In the genomic region with DNA sequence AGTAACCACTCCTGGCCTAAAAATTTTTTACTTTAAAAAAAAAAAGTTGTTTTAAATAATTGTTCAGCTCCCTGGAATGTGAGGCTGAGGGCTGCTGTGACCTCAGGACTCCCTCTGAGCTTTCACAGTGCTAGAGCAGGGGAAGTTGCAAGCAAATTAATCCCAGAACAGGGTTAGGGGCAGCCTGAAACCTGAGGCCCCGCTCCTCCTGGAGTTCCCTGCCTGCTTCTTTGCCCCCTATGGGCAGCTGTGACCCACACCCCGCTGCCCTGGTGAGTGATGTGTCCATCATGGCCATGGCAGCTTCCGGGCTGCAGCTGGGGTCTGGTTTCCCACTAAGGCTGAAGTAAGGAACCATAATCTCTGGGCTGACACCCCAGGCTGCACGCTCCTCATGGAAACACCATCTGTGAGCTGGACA, we compare ENCODE assay signal across 1 cellular context.
TF ChIP-seq lines count a peak whose summit lies in the region.

No MANE protein-coding gene starts in this region.

TF ChIP-seq in GM23338, 12 proteins besides CTCF, POLR2A, EP300 and RAD21 (continued from another document):
- TF ChIP-seq, protein P1, sequence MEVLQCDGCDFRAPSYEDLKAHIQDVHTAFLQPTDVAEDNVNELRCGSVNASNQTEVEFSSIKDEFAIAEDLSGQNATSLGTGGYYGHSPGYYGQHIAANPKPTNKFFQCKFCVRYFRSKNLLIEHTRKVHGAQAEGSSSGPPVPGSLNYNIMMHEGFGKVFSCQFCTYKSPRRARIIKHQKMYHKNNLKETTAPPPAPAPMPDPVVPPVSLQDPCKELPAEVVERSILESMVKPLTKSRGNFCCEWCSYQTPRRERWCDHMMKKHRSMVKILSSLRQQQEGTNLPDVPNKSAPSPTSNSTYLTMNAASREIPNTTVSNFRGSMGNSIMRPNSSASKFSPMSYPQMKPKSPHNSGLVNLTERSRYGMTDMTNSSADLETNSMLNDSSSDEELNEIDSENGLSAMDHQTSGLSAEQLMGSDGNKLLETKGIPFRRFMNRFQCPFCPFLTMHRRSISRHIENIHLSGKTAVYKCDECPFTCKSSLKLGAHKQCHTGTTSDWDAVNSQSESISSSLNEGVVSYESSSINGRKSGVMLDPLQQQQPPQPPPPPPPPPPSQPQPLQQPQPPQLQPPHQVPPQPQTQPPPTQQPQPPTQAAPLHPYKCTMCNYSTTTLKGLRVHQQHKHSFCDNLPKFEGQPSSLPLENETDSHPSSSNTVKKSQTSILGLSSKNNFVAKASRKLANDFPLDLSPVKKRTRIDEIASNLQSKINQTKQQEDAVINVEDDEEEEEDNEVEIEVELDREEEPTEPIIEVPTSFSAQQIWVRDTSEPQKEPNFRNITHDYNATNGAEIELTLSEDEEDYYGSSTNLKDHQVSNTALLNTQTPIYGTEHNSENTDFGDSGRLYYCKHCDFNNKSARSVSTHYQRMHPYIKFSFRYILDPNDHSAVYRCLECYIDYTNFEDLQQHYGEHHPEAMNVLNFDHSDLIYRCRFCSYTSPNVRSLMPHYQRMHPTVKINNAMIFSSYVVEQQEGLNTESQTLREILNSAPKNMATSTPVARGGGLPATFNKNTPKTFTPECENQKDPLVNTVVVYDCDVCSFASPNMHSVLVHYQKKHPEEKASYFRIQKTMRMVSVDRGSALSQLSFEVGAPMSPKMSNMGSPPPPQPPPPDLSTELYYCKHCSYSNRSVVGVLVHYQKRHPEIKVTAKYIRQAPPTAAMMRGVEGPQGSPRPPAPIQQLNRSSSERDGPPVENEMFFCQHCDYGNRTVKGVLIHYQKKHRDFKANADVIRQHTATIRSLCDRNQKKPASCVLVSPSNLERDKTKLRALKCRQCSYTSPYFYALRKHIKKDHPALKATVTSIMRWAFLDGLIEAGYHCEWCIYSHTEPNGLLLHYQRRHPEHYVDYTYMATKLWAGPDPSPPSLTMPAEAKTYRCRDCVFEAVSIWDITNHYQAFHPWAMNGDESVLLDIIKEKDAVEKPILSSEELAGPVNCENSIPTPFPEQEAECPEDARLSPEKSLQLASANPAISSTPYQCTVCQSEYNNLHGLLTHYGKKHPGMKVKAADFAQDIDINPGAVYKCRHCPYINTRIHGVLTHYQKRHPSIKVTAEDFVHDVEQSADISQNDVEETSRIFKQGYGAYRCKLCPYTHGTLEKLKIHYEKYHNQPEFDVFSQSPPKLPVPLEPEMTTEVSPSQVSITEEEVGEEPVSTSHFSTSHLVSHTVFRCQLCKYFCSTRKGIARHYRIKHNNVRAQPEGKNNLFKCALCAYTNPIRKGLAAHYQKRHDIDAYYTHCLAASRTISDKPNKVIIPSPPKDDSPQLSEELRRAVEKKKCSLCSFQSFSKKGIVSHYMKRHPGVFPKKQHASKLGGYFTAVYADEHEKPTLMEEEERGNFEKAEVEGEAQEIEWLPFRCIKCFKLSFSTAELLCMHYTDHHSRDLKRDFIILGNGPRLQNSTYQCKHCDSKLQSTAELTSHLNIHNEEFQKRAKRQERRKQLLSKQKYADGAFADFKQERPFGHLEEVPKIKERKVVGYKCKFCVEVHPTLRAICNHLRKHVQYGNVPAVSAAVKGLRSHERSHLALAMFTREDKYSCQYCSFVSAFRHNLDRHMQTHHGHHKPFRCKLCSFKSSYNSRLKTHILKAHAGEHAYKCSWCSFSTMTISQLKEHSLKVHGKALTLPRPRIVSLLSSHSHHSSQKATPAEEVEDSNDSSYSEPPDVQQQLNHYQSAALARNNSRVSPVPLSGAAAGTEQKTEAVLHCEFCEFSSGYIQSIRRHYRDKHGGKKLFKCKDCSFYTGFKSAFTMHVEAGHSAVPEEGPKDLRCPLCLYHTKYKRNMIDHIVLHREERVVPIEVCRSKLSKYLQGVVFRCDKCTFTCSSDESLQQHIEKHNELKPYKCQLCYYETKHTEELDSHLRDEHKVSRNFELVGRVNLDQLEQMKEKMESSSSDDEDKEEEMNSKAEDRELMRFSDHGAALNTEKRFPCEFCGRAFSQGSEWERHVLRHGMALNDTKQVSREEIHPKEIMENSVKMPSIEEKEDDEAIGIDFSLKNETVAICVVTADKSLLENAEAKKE (CRISPR knock-in tag; IDR thresholded peaks at IDR 0.05): no peak
- TF ChIP-seq CREB1 (CRISPR knock-in tag; IDR thresholded peaks at IDR 0.05; ENCODE audit: low read depth) (no peak), STAT1 (IDR thresholded peaks at IDR 0.05; ENCODE audit: unreplicated experiment) (no peak), NANOG (IDR thresholded peaks at IDR 0.05; ENCODE audit: borderline replicate concordance) (no peak), ZNF331 (CRISPR knock-in tag; IDR thresholded peaks at IDR 0.05; ENCODE audit: low read depth) (no peak)
